8 cellular contexts compared by ENCODE assay signal in the genomic region with DNA sequence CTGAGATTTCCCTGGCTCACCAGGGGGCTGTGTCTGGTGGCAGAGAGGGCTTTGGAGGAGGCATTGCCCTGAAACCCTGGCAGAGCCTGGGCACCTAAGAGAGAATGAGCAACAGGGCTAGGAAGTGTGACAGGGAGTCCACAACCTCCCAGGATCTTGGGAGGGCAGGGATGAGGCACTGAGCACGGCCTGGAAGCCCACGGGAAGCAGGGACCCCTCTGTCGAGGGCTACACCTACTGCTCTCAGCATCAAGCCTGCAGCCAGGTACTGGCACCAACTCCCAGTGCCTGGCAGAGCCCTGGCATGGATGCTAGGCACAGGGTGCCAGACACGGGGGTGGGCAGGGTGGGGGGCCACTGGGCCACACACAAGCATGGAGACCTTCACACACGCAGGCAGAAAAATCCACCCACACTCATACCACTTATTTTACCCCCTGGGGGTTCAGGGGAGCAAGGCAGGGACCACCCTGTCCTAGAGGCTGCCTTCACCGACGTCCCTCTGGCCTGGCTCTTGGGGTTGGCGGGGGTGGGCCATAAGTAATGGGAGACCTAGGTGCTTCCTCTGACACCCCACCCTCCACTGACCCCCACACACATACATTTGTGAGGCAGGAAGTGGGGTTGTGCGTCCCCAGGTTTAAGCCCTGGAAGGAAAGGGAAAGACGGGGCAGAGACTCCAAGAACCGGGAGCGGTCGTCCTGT. TPM values are rescaled to one million over a fixed set of nuclear protein-coding genes. Genes with fewer than 3 reads are reported as not detected.
DNase-seq lines count a peak whose midpoint lies in the region; ATAC-seq and TF ChIP-seq lines count a peak whose summit lies in the region.
"Had no signal": no experiment of that assay in that cellular context is flagged by ENCODE, and none has a peak within 500 bp of the region (broad histone marks: within the 10 kb centered on the region; RNA-seq: fewer than 3 reads in every experiment).

No MANE protein-coding gene starts in this region.

- H3K4me3 Mint-ChIP-seq in activated CD8-positive, alpha-beta T cell treated with anti-CD3 and anti-CD28 coated beads for 36 hours = peak overlapping the region; percentile 77
- H3K4me3 Mint-ChIP-seq in immature natural killer cell = peak overlapping the region; percentile 68 to 82 (median 71)
- H3K4me3 Mint-ChIP-seq in stimulated activated effector memory CD8-positive, alpha-beta T cell treated with anti-CD3 and anti-CD28 coated beads, Interleukin-12 subunit alpha, Interleukin-12 subunit beta, amount 100 ng/mL, for 72 hours = peak overlapping the region; percentile 75

- H3K4me3 ChIP-seq in HFF-Myc (replicated peaks; ENCODE audit: low read depth, low read length) = peak overlapping the region; percentile 36

- intact Hi-C loops in activated CD8-positive, alpha-beta T cell treated with anti-CD3 and anti-CD28 coated beads for 36 hours (cut with micrococcal nuclease) = loop anchor here (5.0 kb wide), 1 partner anchor 37 kb away; no protein-coding TSS in a partner anchor

- DNase-seq in HFF-Myc (ENCODE audit: extremely low read depth, low read depth) (no peak), immature natural killer cell (no peak), dedifferentiated amniotic fluid mesenchymal stem cell (ENCODE audit: extremely low spot score) (no peak), NK-92 (lab: John Stamatoyannopoulos, UW; ENCODE audit: unreplicated experiment) (no peak)
- no peak for DNase-seq in activated CD8-positive, alpha-beta T cell treated with anti-CD3 and anti-CD28 coated beads for 36 hours
- DNase-seq in stimulated activated effector memory CD8-positive, alpha-beta T cell treated with anti-CD3 and anti-CD28 coated beads, Interleukin-12 subunit alpha, Interleukin-12 subunit beta, amount 100 ng/mL, for 72 hours (ENCODE audit: low spot score in 2 of 2) = no peak
- DNase-seq in stimulated activated CD8-positive, alpha-beta memory T cell treated with anti-CD3 and anti-CD28 coated beads, Interleukin-4, amount 100 ng/mL, for 48 hours = no peak

- CTCF ChIA-PET in activated CD8-positive, alpha-beta T cell treated with anti-CD3 and anti-CD28 coated beads for 36 hours (lab: Charles Lee) = interaction anchor here (0.9 to 5.6 kb wide), 9 partner anchors 11 to 166 kb away, joined by 3 to 94 read pairs (median 9); a partner anchor contains a TSS

- H3K27ac Mint-ChIP-seq in activated CD8-positive, alpha-beta T cell treated with anti-CD3 and anti-CD28 coated beads for 36 hours = peak overlapping the region; percentile 63
- peak overlapping the region in 1 of 6 donors; percentile 24 for H3K27ac Mint-ChIP-seq in immature natural killer cell
- H3K27ac Mint-ChIP-seq in stimulated activated effector memory CD8-positive, alpha-beta T cell treated with anti-CD3 and anti-CD28 coated beads, Interleukin-12 subunit alpha, Interleukin-12 subunit beta, amount 100 ng/mL, for 72 hours = no peak overlapping the region

- H3K4me1 Mint-ChIP-seq in activated CD8-positive, alpha-beta T cell treated with anti-CD3 and anti-CD28 coated beads for 36 hours (ENCODE audit: low read depth) = peaks cover 7% of the 10 kb centered on the region
- H3K4me1 Mint-ChIP-seq in immature natural killer cell = peaks cover 4 to 9% of the 10 kb centered on the region in 2 donors
- H3K4me1 Mint-ChIP-seq in stimulated activated effector memory CD8-positive, alpha-beta T cell treated with anti-CD3 and anti-CD28 coated beads, Interleukin-12 subunit alpha, Interleukin-12 subunit beta, amount 100 ng/mL, for 72 hours = peaks cover 11% of the 10 kb centered on the region

- peaks cover 36% of the 10 kb centered on the region for H3K27me3 Mint-ChIP-seq in activated CD8-positive, alpha-beta T cell treated with anti-CD3 and anti-CD28 coated beads for 36 hours
- H3K27me3 Mint-ChIP-seq in immature natural killer cell (ENCODE audit: low read depth in 3 of 3) = peaks cover 9 to 24% (median 18%) of the 10 kb centered on the region in 3 donors

- no peak for ATAC-seq in activated CD8-positive, alpha-beta T cell treated with anti-CD3 and anti-CD28 coated beads for 36 hours
- no peak for ATAC-seq in stimulated activated effector memory CD8-positive, alpha-beta T cell treated with anti-CD3 and anti-CD28 coated beads, Interleukin-12 subunit alpha, Interleukin-12 subunit beta, amount 100 ng/mL, for 72 hours

- H3K9me3 Mint-ChIP-seq in activated CD8-positive, alpha-beta T cell treated with anti-CD3 and anti-CD28 coated beads for 36 hours = no peaks in the 10 kb centered on the region
- no peaks in the 10 kb centered on the region for H3K9me3 Mint-ChIP-seq in immature natural killer cell
- no peaks in the 10 kb centered on the region for H3K9me3 Mint-ChIP-seq in stimulated activated effector memory CD8-positive, alpha-beta T cell treated with anti-CD3 and anti-CD28 coated beads, Interleukin-12 subunit alpha, Interleukin-12 subunit beta, amount 100 ng/mL, for 72 hours

- POLR2A ChIA-PET in activated CD8-positive, alpha-beta T cell treated with anti-CD3 and anti-CD28 coated beads for 36 hours (lab: Charles Lee) = interaction anchor here (2.1 kb wide), 1 partner anchor 11 kb away, joined by 8 read pairs; no protein-coding TSS in a partner anchor

- no peak for TF ChIP-seq CTCF in HFF-Myc (IDR thresholded peaks at IDR 0.05; ENCODE audit: low read depth, low read length, missing control alignments)
- no peak for TF ChIP-seq CTCF in activated CD8-positive, alpha-beta T cell treated with anti-CD3 and anti-CD28 coated beads for 36 hours (IDR thresholded peaks at IDR 0.05)

- no peaks in the 10 kb centered on the region for H3K36me3 Mint-ChIP-seq in activated CD8-positive, alpha-beta T cell treated with anti-CD3 and anti-CD28 coated beads for 36 hours (ENCODE audit: low read depth)
- no peaks in the 10 kb centered on the region for H3K36me3 Mint-ChIP-seq in immature natural killer cell
- H3K36me3 Mint-ChIP-seq in stimulated activated effector memory CD8-positive, alpha-beta T cell treated with anti-CD3 and anti-CD28 coated beads, Interleukin-12 subunit alpha, Interleukin-12 subunit beta, amount 100 ng/mL, for 72 hours = no peaks in the 10 kb centered on the region

RNA-seq across cellular contexts. Expression of a gene that starts 1.0 kb away (rescaled TPM):
- 1 to 10 TPM; 1.6 to 2.3 TPM for total RNA-seq in activated CD8-positive, alpha-beta T cell treated with anti-CD3 and anti-CD28 coated beads for 36 hours
- not detected for polyA plus RNA-seq in immature natural killer cell

RNA-seq across cellular contexts. Expression of a gene that starts 13.7 kb away (rescaled TPM):
- total RNA-seq in activated CD8-positive, alpha-beta T cell treated with anti-CD3 and anti-CD28 coated beads for 36 hours = under 1 TPM; 0.54 to 0.60 TPM
- polyA plus RNA-seq in immature natural killer cell = under 1 TPM in 2 of 3 donors, not detected in 1; 0.64 to 0.71 TPM

RNA-seq across cellular contexts. Expression of a gene that starts 36.7 kb away (rescaled TPM):
- total RNA-seq in activated CD8-positive, alpha-beta T cell treated with anti-CD3 and anti-CD28 coated beads for 36 hours = not detected
- polyA plus RNA-seq in immature natural killer cell = under 1 TPM in 2 of 3 donors, not detected in 1; 0.22 to 0.78 TPM

RNA-seq across cellular contexts. Expression of a gene that starts 51.0 kb away (rescaled TPM):
- 10 to 100 TPM; 17.5 to 18.2 TPM for total RNA-seq in activated CD8-positive, alpha-beta T cell treated with anti-CD3 and anti-CD28 coated beads for 36 hours
- polyA plus RNA-seq in immature natural killer cell = 100 to 1,000 TPM; 192 to 330 (median 205) TPM

RNA-seq across cellular contexts. Expression of a gene that starts 53.4 kb away (rescaled TPM):
- not detected for total RNA-seq in activated CD8-positive, alpha-beta T cell treated with anti-CD3 and anti-CD28 coated beads for 36 hours
- not detected for polyA plus RNA-seq in immature natural killer cell
- total RNA-seq: frontal cortex had no signal
